ENCODE assay signal across 30 cellular contexts in genomic region chr2:83990601-83991000, GRCh38.
"Had no signal": no experiment of that assay in that cellular context is flagged by ENCODE, and none has a peak within 500 bp of the region (broad histone marks: within the 10 kb centered on the region; RNA-seq: fewer than 3 reads in every experiment).

No MANE protein-coding gene starts in this region.

- DNase-seq: activated CD4-positive, alpha-beta T cell treated with anti-CD3 and anti-CD28 coated beads for 48 hours; activated CD4-positive, alpha-beta T cell treated with anti-CD3 and anti-CD28 coated beads, Interleukin-2, amount 50 U/mL, for 48 hours; activated CD8-positive, alpha-beta memory T cell treated with anti-CD3 and anti-CD28 coated beads, Interleukin-2, amount 50 U/mL, for 4 hours; activated effector memory CD4-positive, alpha-beta T cell treated with anti-CD3 and anti-CD28 coated beads, Interleukin-2, amount 50 U/mL, for 16 hours; activated naive CD4-positive, alpha-beta T cell treated with anti-CD3 and anti-CD28 coated beads for 36 hours; activated naive CD8-positive, alpha-beta T cell treated with anti-CD3 and anti-CD28 coated beads for 36 hours; activated T-cell treated with anti-CD3 and anti-CD28 coated beads, Interleukin-2, amount 50 U/mL, for 1 hour; adrenal gland; aorta; caudate nucleus; foreskin fibroblast; head of caudate nucleus; hypothalamus; immature natural killer cell; kidney; left colon; naive B cell; nephron progenitor cell; right lobe of liver; stimulated activated CD4-positive, alpha-beta T cell treated with anti-CD3 and anti-CD28 coated beads, Interleukin-2, amount 100 ng/mL, for 48 hours; stimulated activated naive CD8-positive, alpha-beta T cell treated with anti-CD3 and anti-CD28 coated beads, Interleukin-15, Interleukin-2, amounts not matched to agents 100 U/mL and 50 U/mL, for 24 hours; testis; transverse colon; WERI-Rb-1 had no signal

- ATAC-seq: activated CD4-positive, CD25-positive, alpha-beta regulatory T cell treated with anti-CD3 and anti-CD28 coated beads, Interleukin-2, amount 50 U/mL, for 24 hours; esophagus mucosa; left colon; right lobe of liver; stimulated activated naive CD8-positive, alpha-beta T cell treated with anti-CD3 and anti-CD28 coated beads, Interleukin-15, Interleukin-2, amounts not matched to agents 100 U/mL and 50 U/mL, for 24 hours had no signal

- H3K27ac Mint-ChIP-seq: activated naive CD4-positive, alpha-beta T cell treated with anti-CD3 and anti-CD28 coated beads for 36 hours; activated naive CD8-positive, alpha-beta T cell treated with anti-CD3 and anti-CD28 coated beads for 36 hours; activated T-helper 1 cell treated with anti-CD3 and anti-CD28 coated beads, Interleukin-12 subunit alpha, Interleukin-12 subunit beta, Interleukin-2, Interleukin-4 antibody, amounts not matched to agents 30 ng/mL and 10 ng/mL and 1 ng/mL, durations not matched to agents 14 hours and 24 hours and 36 hours; brain; immature natural killer cell; mesothelial cell of epicardium; naive B cell; nephron progenitor cell had no signal

- H3K27me3 ChIP-seq: adrenal gland, neutrophil, right lobe of liver, testis, transverse colon had no signal

- H3K27ac ChIP-seq: adrenal gland, neutrophil, right lobe of liver, testis, transverse colon, WERI-Rb-1 had no signal

- H3K27me3 Mint-ChIP-seq: activated naive CD8-positive, alpha-beta T cell treated with anti-CD3 and anti-CD28 coated beads for 36 hours; naive B cell had no signal

- H3K36me3 ChIP-seq: adrenal gland, neutrophil, right lobe of liver, transverse colon, WERI-Rb-1 had no signal

- H3K9me3 ChIP-seq: adrenal gland, neutrophil, testis, transverse colon had no signal

- H3K4me1 Mint-ChIP-seq: activated naive CD8-positive, alpha-beta T cell treated with anti-CD3 and anti-CD28 coated beads for 36 hours; immature natural killer cell; naive B cell; nephron progenitor cell had no signal

- H3K36me3 Mint-ChIP-seq: activated naive CD8-positive, alpha-beta T cell treated with anti-CD3 and anti-CD28 coated beads for 36 hours; brain; mesothelial cell of epicardium; naive B cell had no signal

- H3K4me1 ChIP-seq: adrenal gland, right lobe of liver, testis, transverse colon had no signal

- H3K4me3 ChIP-seq: adrenal gland, right lobe of liver, testis, transverse colon had no signal

- H3K4me3 Mint-ChIP-seq: activated naive CD4-positive, alpha-beta T cell treated with anti-CD3 and anti-CD28 coated beads for 36 hours; activated naive CD8-positive, alpha-beta T cell treated with anti-CD3 and anti-CD28 coated beads for 36 hours; activated T-helper 1 cell treated with anti-CD3 and anti-CD28 coated beads, Interleukin-12 subunit alpha, Interleukin-12 subunit beta, Interleukin-2, Interleukin-4 antibody, amounts not matched to agents 30 ng/mL and 10 ng/mL and 1 ng/mL, durations not matched to agents 14 hours and 24 hours and 36 hours; brain; immature natural killer cell; mesothelial cell of epicardium; naive B cell; nephron progenitor cell had no signal
